ENCODE assay signal across 10 cellular contexts in genomic region chr22:21593406-21594232, GRCh38. TPM values are rescaled to one million over a fixed set of nuclear protein-coding genes. Genes with fewer than 3 reads are reported as not detected.
DNase-seq lines count a peak whose midpoint lies in the region; ATAC-seq and TF ChIP-seq lines count a peak whose summit lies in the region.
"Had no signal": no experiment of that assay in that cellular context is flagged by ENCODE, and none has a peak within 500 bp of the region (broad histone marks: within the 10 kb centered on the region; RNA-seq: fewer than 3 reads in every experiment).

No MANE protein-coding gene starts in this region.

- intact Hi-C loops in CD4-positive, alpha-beta T cell (cut with DNase I, micrococcal nuclease): no loop called here
- intact Hi-C loops in sigmoid colon (cut with DNase I): no loop called here

- TF ChIP-seq CTCF in CD4-positive, alpha-beta T cell (IDR thresholded peaks at IDR 0.05): no peak
- TF ChIP-seq CTCF in HFFc6 (IDR thresholded peaks at IDR 0.05) (peak; percentile 70), chondrocyte (IDR thresholded peaks at IDR 0.05) (peak; percentile 55), sigmoid colon (IDR thresholded peaks at IDR 0.05) (peak in 1 of 4 experiments; percentile 6)

- H3K4me3 ChIP-seq in mesenchymal stem cell (ENCODE audit: insufficient read depth in 1 of 2, low read depth in 1 of 2, low read length in 2 of 2) (no peak overlapping the region), sigmoid colon (no peak overlapping the region)
- H3K4me3 ChIP-seq: SJCRH30 had no signal

- peaks cover 64% of the 10 kb centered on the region for H3K4me1 Mint-ChIP-seq in CD4-positive, alpha-beta T cell (ENCODE audit: low read depth)
- H3K4me1 Mint-ChIP-seq in HFFc6 (ENCODE audit: low read depth): peaks cover 41% of the 10 kb centered on the region
- peaks cover 29% of the 10 kb centered on the region for H3K4me1 Mint-ChIP-seq in chondrocyte (ENCODE audit: low read depth)

- H2BK5ac ChIP-seq in mesenchymal stem cell (ENCODE audit: low read depth, low read length, poor library complexity, severe bottlenecking): no peak overlapping the region

- peak overlapping the region; percentile 24 for H2AFZ ChIP-seq in mesenchymal stem cell (ENCODE audit: low read depth, low read length)

- POLR2A ChIA-PET in CD4-positive, alpha-beta T cell (lab: Charles Lee): no interaction called here

- CTCF ChIA-PET in CD4-positive, alpha-beta T cell (lab: Charles Lee): no interaction called here

- no peak overlapping the region for H3K4ac ChIP-seq in mesenchymal stem cell (ENCODE audit: low read depth in 1 of 2, low read length in 2 of 2)

- TF ChIP-seq EP300 in sigmoid colon (IDR thresholded peaks at IDR 0.05): no peak

- no peak overlapping the region for H3K4me3 Mint-ChIP-seq in CD4-positive, alpha-beta T cell
- H3K4me3 Mint-ChIP-seq in HFFc6: no peak overlapping the region
- no peak overlapping the region for H3K4me3 Mint-ChIP-seq in chondrocyte (ENCODE audit: unreplicated experiment)
- H3K4me3 Mint-ChIP-seq: activated T-cell treated with anti-CD3 and anti-CD28 coated beads, Interleukin-2, amount 50 U/mL, for 72 hours had no signal

- H3K79me1 ChIP-seq in mesenchymal stem cell (replicated peaks; ENCODE audit: low read length, poor library complexity, severe bottlenecking): no peaks in the 10 kb centered on the region

- no peak overlapping the region for H4K8ac ChIP-seq in mesenchymal stem cell (ENCODE audit: low read length)

- H2BK12ac ChIP-seq in mesenchymal stem cell (ENCODE audit: low read length in 2 of 2): no peak overlapping the region

- H2AK5ac ChIP-seq in mesenchymal stem cell (ENCODE audit: low read length, severe bottlenecking): no peak overlapping the region

- H3K4me1 ChIP-seq in mesenchymal stem cell (ENCODE audit: control insufficient read depth, insufficient read depth, low read depth, low read length) (peaks cover 21% of the 10 kb centered on the region), sigmoid colon (peaks cover 0 to 49% (median 30%) of the 10 kb centered on the region in 4 donors)
- H3K4me1 ChIP-seq: SJCRH30 had no signal

- ATAC-seq in CD4-positive, alpha-beta T cell (ENCODE audit: poor library complexity): no peak
- ATAC-seq in HG02852 (IDR thresholded peaks at IDR 0.05; ENCODE audit: unreplicated experiment): no peak
- ATAC-seq: activated T-cell treated with anti-CD3 and anti-CD28 coated beads, Interleukin-2, amount 50 U/mL, for 72 hours had no signal

- H3K14ac ChIP-seq in mesenchymal stem cell (ENCODE audit: low read length in 2 of 2): no peak overlapping the region

- H3K27ac ChIP-seq in CD4-positive, alpha-beta T cell (ENCODE audit: low read depth, low read length): no peak overlapping the region
- H3K27ac ChIP-seq in mesenchymal stem cell (ENCODE audit: low read length, poor library complexity, severe bottlenecking) (no peak overlapping the region), sigmoid colon (no peak overlapping the region)
- H3K27ac ChIP-seq: SJCRH30 had no signal

- no peak overlapping the region for H3K4me2 ChIP-seq in mesenchymal stem cell (ENCODE audit: low read length, poor library complexity, severe bottlenecking)

- H3K18ac ChIP-seq in mesenchymal stem cell (ENCODE audit: low read depth in 1 of 2, low read length in 2 of 2): no peak overlapping the region

- H3K9me3 Mint-ChIP-seq in CD4-positive, alpha-beta T cell: no peaks in the 10 kb centered on the region
- no peaks in the 10 kb centered on the region for H3K9me3 Mint-ChIP-seq in HFFc6
- H3K9me3 Mint-ChIP-seq in chondrocyte (ENCODE audit: low read depth): no peaks in the 10 kb centered on the region
- H3K9me3 Mint-ChIP-seq: activated T-cell treated with anti-CD3 and anti-CD28 coated beads, Interleukin-2, amount 50 U/mL, for 72 hours had no signal

- peak overlapping the region; percentile 25 for H3K27ac Mint-ChIP-seq in CD4-positive, alpha-beta T cell
- peak overlapping the region; percentile 40 for H3K27ac Mint-ChIP-seq in HFFc6
- peak overlapping the region; percentile 34 for H3K27ac Mint-ChIP-seq in chondrocyte (ENCODE audit: unreplicated experiment)
- H3K27ac Mint-ChIP-seq: activated T-cell treated with anti-CD3 and anti-CD28 coated beads, Interleukin-2, amount 50 U/mL, for 72 hours had no signal

- no peak overlapping the region for H2BK120ac ChIP-seq in mesenchymal stem cell (ENCODE audit: low read depth, low read length)

- H2BK15ac ChIP-seq in mesenchymal stem cell (ENCODE audit: low read depth, poor library complexity, severe bottlenecking): no peak overlapping the region

- H3K27me3 Mint-ChIP-seq in CD4-positive, alpha-beta T cell: no peaks in the 10 kb centered on the region
- H3K27me3 Mint-ChIP-seq in HFFc6 (ENCODE audit: insufficient read depth) (peaks cover 4% of the 10 kb centered on the region), chondrocyte (ENCODE audit: low read depth) (no peaks in the 10 kb centered on the region)

- no peaks in the 10 kb centered on the region for H3K9me3 ChIP-seq in CD4-positive, alpha-beta T cell (ENCODE audit: control insufficient read depth, low read length)
- H3K9me3 ChIP-seq in mesenchymal stem cell (ENCODE audit: control insufficient read depth, low read length) (no peaks in the 10 kb centered on the region), sigmoid colon (no peaks in the 10 kb centered on the region)
- H3K9me3 ChIP-seq: SJCRH30 had no signal

- WGBS in mesenchymal stem cell: 88% methylated on average over 11 of the region's 11 CpGs
- WGBS in sigmoid colon, 2 donors: 77 to 87% methylated on average over 11 of the region's 11 CpGs

- H4K91ac ChIP-seq in mesenchymal stem cell (ENCODE audit: low read length): no peak overlapping the region

- no peak for DNase-seq in CD4-positive, alpha-beta T cell
- DNase-seq in HFFc6 (no peak), chondrocyte (ENCODE audit: low spot score) (no peak), mesenchymal stem cell (no peak), NCI-H2029 (lab: John Stamatoyannopoulos, UW) (no peak), sigmoid colon (no peak)
- no peak for DNase-seq in central memory CD4-positive, alpha-beta T cell
- DNase-seq: activated T-cell treated with anti-CD3 and anti-CD28 coated beads, Interleukin-2, amount 50 U/mL, for 72 hours had no signal

- no peaks in the 10 kb centered on the region for H3K27me3 ChIP-seq in CD4-positive, alpha-beta T cell (ENCODE audit: control insufficient read depth, insufficient read depth, low read length)
- no peaks in the 10 kb centered on the region for H3K27me3 ChIP-seq in mesenchymal stem cell (ENCODE audit: control insufficient read depth in 1 of 2, insufficient read depth in 1 of 2, low read length in 2 of 2)
- H3K27me3 ChIP-seq in sigmoid colon: no peaks in the 10 kb centered on the region
- H3K27me3 ChIP-seq: SJCRH30 had no signal

- no peak for TF ChIP-seq POLR2A in sigmoid colon (IDR thresholded peaks at IDR 0.05)

- H3K36me3 Mint-ChIP-seq in CD4-positive, alpha-beta T cell (ENCODE audit: low read depth): peaks cover 68% of the 10 kb centered on the region
- H3K36me3 Mint-ChIP-seq in HFFc6 (ENCODE audit: low read depth): peaks cover 38% of the 10 kb centered on the region
- H3K36me3 Mint-ChIP-seq in chondrocyte (ENCODE audit: low read depth): peaks cover 21% of the 10 kb centered on the region

- no peak overlapping the region for H3K23ac ChIP-seq in mesenchymal stem cell (ENCODE audit: low read length in 2 of 2)

- H3K36me3 ChIP-seq in mesenchymal stem cell (ENCODE audit: control insufficient read depth in 1 of 2, insufficient read depth in 2 of 2, low read depth in 1 of 2, low read length in 2 of 2): peaks cover 46 to 54% of the 10 kb centered on the region in 2 experiments
- peaks cover 5 to 51% (median 18%) of the 10 kb centered on the region in 4 donors for H3K36me3 ChIP-seq in sigmoid colon

- H3K9ac ChIP-seq in mesenchymal stem cell (ENCODE audit: low read length): no peak overlapping the region

RNA-seq across cellular contexts. Expression of gene UBE2L3, which starts 26.1 kb away (rescaled TPM):
- total RNA-seq in CD4-positive, alpha-beta T cell: 10 to 100 TPM; 18.7 TPM
- total RNA-seq in HFFc6 (2021; fragmentation: NEBNext Ultra II Directional; extraction: Animal tissue kit (Norgen Biotek cat#: 25700)): 10 to 100 TPM; 82.7 to 93.3 (median 88.7) TPM
- total RNA-seq in chondrocyte: 53.2 to 57.5 TPM (median 53.7 TPM) in 3 replicates
- 121 TPM for polyA plus RNA-seq in mesenchymal stem cell (2013, experiment 1 of 2)
- polyA plus RNA-seq in mesenchymal stem cell (2013, experiment 2 of 2): 121 TPM
- total RNA-seq in sigmoid colon: 10 to 100 TPM; 36.1 to 50.7 (median 43.3) TPM
- 10 to 100 TPM; 63.7 to 87.2 (median 71.0) TPM for polyA plus RNA-seq in sigmoid colon

RNA-seq across cellular contexts. Expression of gene YDJC, which starts 36.2 kb away (rescaled TPM):
- total RNA-seq in CD4-positive, alpha-beta T cell: 10 to 100 TPM; 23.9 to 25.2 TPM
- total RNA-seq in HFFc6 (2021; fragmentation: NEBNext Ultra II Directional; extraction: Animal tissue kit (Norgen Biotek cat#: 25700)): 10 to 100 TPM; 18.6 to 29.5 (median 20.0) TPM
- total RNA-seq in chondrocyte: 13.3 to 14.6 TPM (median 14.6 TPM) in 3 replicates
- polyA plus RNA-seq in mesenchymal stem cell (2013, experiment 1 of 2): 13.7 TPM
- polyA plus RNA-seq in mesenchymal stem cell (2013, experiment 2 of 2): 13.9 TPM
- total RNA-seq in sigmoid colon: 10 to 100 TPM in 3 of 4 donors, 1 to 10 TPM in 1; 8.3 to 16.3 (median 15.3) TPM
- 10 to 100 TPM; 17.4 to 36.5 (median 18.3) TPM for polyA plus RNA-seq in sigmoid colon

RNA-seq across cellular contexts. Expression of gene CCDC116, which starts 38.9 kb away (rescaled TPM):
- total RNA-seq in CD4-positive, alpha-beta T cell: under 1 TPM; 0.14 to 0.20 TPM
- under 1 TPM; 0.16 to 0.33 (median 0.23) TPM for total RNA-seq in HFFc6 (2021; fragmentation: NEBNext Ultra II Directional; extraction: Animal tissue kit (Norgen Biotek cat#: 25700))
- 0.44 to 0.85 TPM (median 0.47 TPM) in 3 replicates for total RNA-seq in chondrocyte
- polyA plus RNA-seq in mesenchymal stem cell (2013, experiment 1 of 2): 0.18 TPM
- polyA plus RNA-seq in mesenchymal stem cell (2013, experiment 2 of 2): 0.11 TPM
- total RNA-seq in sigmoid colon: 1 to 10 TPM in 1 of 4 donors, under 1 TPM in 3; 0.33 to 2.5 (median 0.38) TPM
- under 1 TPM in 1 of 3 donors, not detected in 2; 0.58 TPM for polyA plus RNA-seq in sigmoid colon

RNA-seq across cellular contexts. Expression of gene RIMBP3C, which starts 42.4 kb away (rescaled TPM):
- total RNA-seq in CD4-positive, alpha-beta T cell: under 1 TPM in 1 of 2 experiments, not detected in 1; 0.14 TPM
- under 1 TPM in 5 of 6 experiments, not detected in 1; 0.16 to 0.43 (median 0.29) TPM for total RNA-seq in HFFc6 (2021; fragmentation: NEBNext Ultra II Directional; extraction: Animal tissue kit (Norgen Biotek cat#: 25700))
- total RNA-seq in chondrocyte (0.22 to 0.75 TPM (median 0.38 TPM) in 3 replicates), sigmoid colon (under 1 TPM in 1 of 4 donors, not detected in 3; 0.14 TPM)
- 0.11 TPM for polyA plus RNA-seq in mesenchymal stem cell (2013, experiment 1 of 2)
- 0.11 TPM for polyA plus RNA-seq in mesenchymal stem cell (2013, experiment 2 of 2)
- under 1 TPM in 1 of 3 donors, not detected in 2; 0.10 TPM for polyA plus RNA-seq in sigmoid colon

RNA-seq across cellular contexts. Expression of gene SDF2L1, which starts 48.5 kb away (rescaled TPM):
- total RNA-seq in CD4-positive, alpha-beta T cell: 10 to 100 TPM; 20.0 to 21.2 TPM
- 10 to 100 TPM; 49.1 to 63.5 (median 55.6) TPM for total RNA-seq in HFFc6 (2021; fragmentation: NEBNext Ultra II Directional; extraction: Animal tissue kit (Norgen Biotek cat#: 25700))
- 21.2 to 28.4 TPM (median 26.0 TPM) in 3 replicates for total RNA-seq in chondrocyte
- 27.4 TPM for polyA plus RNA-seq in mesenchymal stem cell (2013, experiment 1 of 2)
- polyA plus RNA-seq in mesenchymal stem cell (2013, experiment 2 of 2): 27.8 TPM
- 10 to 100 TPM in 3 of 4 donors, 1 to 10 TPM in 1; 6.1 to 38.8 (median 24.4) TPM for total RNA-seq in sigmoid colon
- 100 to 1,000 TPM in 1 of 3 donors, 10 to 100 TPM in 2; 15.6 to 127 (median 25.0) TPM for polyA plus RNA-seq in sigmoid colon
